8 cellular contexts compared by ENCODE assay signal in genomic region chr17:81712468-81713003, GRCh38. TPM values are rescaled to one million over a fixed set of nuclear protein-coding genes. Genes with fewer than 3 reads are reported as not detected.
DNase-seq lines count a peak whose midpoint lies in the region; ATAC-seq and TF ChIP-seq lines count a peak whose summit lies in the region.

No MANE protein-coding gene starts in this region.

- no peak overlapping the region for H3K27ac Mint-ChIP-seq in memory B cell

- H3K4me3 ChIP-seq in choroid plexus epithelial cell (ENCODE audit: low read depth, low read length) (peak overlapping the region; percentile 66), vagina (peak overlapping the region; percentile 82 to 93)

- peak overlapping the region; percentile 82 for H3K4me3 Mint-ChIP-seq in memory B cell

- H3K27ac ChIP-seq in vagina = no peak overlapping the region

- intact Hi-C loops in vagina (cut with DNase I) = no loop called here

- H3K36me3 ChIP-seq in vagina = peaks cover 0 to 5% of the 10 kb centered on the region in 2 donors

- peaks cover under 1% of the 10 kb centered on the region for H3K36me3 Mint-ChIP-seq in memory B cell

- no peaks in the 10 kb centered on the region for H3K27me3 ChIP-seq in vagina

- no peaks in the 10 kb centered on the region for H3K27me3 Mint-ChIP-seq in memory B cell

- peak; percentile 4 for ATAC-seq in GM21737 (IDR thresholded peaks at IDR 0.05; ENCODE audit: unreplicated experiment)
- peak; percentile 21 for ATAC-seq in memory B cell (ENCODE audit: low read depth)
- no peak for ATAC-seq in GM19328 (IDR thresholded peaks at IDR 0.05; ENCODE audit: unreplicated experiment)

- no peak for TF ChIP-seq POLR2A in vagina (IDR thresholded peaks at IDR 0.05)

- peaks cover 10% of the 10 kb centered on the region for H3K4me1 Mint-ChIP-seq in memory B cell

- H3K9me3 ChIP-seq in vagina = no peaks in the 10 kb centered on the region

- DNase-seq in NCI-H146 (lab: John Stamatoyannopoulos, UW) = peak; percentile 48
- no peak for DNase-seq in NCI-H146 treated with DMSO at 0.1 percent for 48 hours (lab: John Stamatoyannopoulos, UW; ENCODE audit: unreplicated experiment)
- DNase-seq in NCI-H774 (lab: John Stamatoyannopoulos, UW) = peak; percentile 34
- DNase-seq in choroid plexus epithelial cell (ENCODE audit: low read depth) = peak; percentile 19
- no peak for DNase-seq in memory B cell (ENCODE audit: low spot score in 2 of 2)
- DNase-seq in vagina (ENCODE audit: extremely low spot score in 2 of 2) = no peak

- peaks cover 37% of the 10 kb centered on the region for H3K4me1 ChIP-seq in vagina

- H3K9me3 Mint-ChIP-seq in memory B cell = no peaks in the 10 kb centered on the region

- TF ChIP-seq CTCF in choroid plexus epithelial cell (conservative IDR thresholded peaks at IDR 0.05; ENCODE audit: low read depth, low read length) (no peak), vagina (IDR thresholded peaks at IDR 0.05) (no peak)

RNA-seq across cellular contexts. Expression of gene SLC25A10, which starts 0.5 kb away (rescaled TPM):
- total RNA-seq in vagina = 2.9 TPM

RNA-seq across cellular contexts. Expression of gene MRPL12, which starts 9.4 kb away (rescaled TPM):
- total RNA-seq in vagina = 77.3 TPM

RNA-seq across cellular contexts. Expression of gene HGS, which starts 28.7 kb away (rescaled TPM):
- total RNA-seq in vagina = 72.9 TPM

RNA-seq across cellular contexts. Expression of gene ARL16, which starts 28.9 kb away (rescaled TPM):
- 24.1 TPM for total RNA-seq in vagina

RNA-seq across cellular contexts. Expression of gene CCDC137, which starts 46.0 kb away (rescaled TPM):
- 13.8 TPM for total RNA-seq in vagina

Comparison
In these comparisons a context has a peak if more than half of its experiments do, and no peak if none do; other contexts are left out.
1. DNase-seq: peak in NCI-H146 (single experiment), NCI-H774 (single experiment) and choroid plexus epithelial cell (single experiment); none in NCI-H146 treated with DMSO at 0.1 percent for 48 hours (single experiment), memory B cell (0 of 2) and vagina (0 of 2).